8 cellular contexts compared by ENCODE assay signal in genomic region chr5:91379602-91380490, GRCh38. TPM values are rescaled to one million over a fixed set of nuclear protein-coding genes. Genes with fewer than 3 reads are reported as not detected.
DNase-seq lines count a peak whose midpoint lies in the region; ATAC-seq and TF ChIP-seq lines count a peak whose summit lies in the region.

No MANE protein-coding gene starts in this region.

- H3K4me3 Mint-ChIP-seq in WTC11 = peak overlapping the region; percentile 90

- CTCF ChIA-PET in WTC11 (lab: Charles Lee) = interaction anchor here (1.0 kb wide), 1 partner anchor 38 kb away, joined by 3 read pairs; no protein-coding TSS in a partner anchor

- H3K9me3 Mint-ChIP-seq in WTC11 = no peaks in the 10 kb centered on the region

- H3K27ac Mint-ChIP-seq in WTC11 = peak overlapping the region; percentile 100

- H3K4me3 ChIP-seq in cardiac fibroblast (replicated peaks in 1 of 2; ENCODE audit: low read depth in 2 of 2, low read length in 2 of 2) = peak overlapping the region; percentile 80 to 84

- DNase-seq in ACHN (peak; percentile 85), NCI-H2227 (lab: John Stamatoyannopoulos, UW; ENCODE audit: unreplicated experiment) (peak; percentile 99), WTC11 (ENCODE audit: low spot score) (peak; percentile 95), cardiac fibroblast (ENCODE audit: low read depth in 2 of 2) (peak; percentile 93 to 97), inferior parietal cortex (ENCODE audit: extremely low spot score) (peak; percentile 89), smooth muscle cell of the brain vasculature (ENCODE audit: low read depth, low spot score) (peak; percentile 74)

- peak; percentile 65 for ATAC-seq in GM18907 (IDR thresholded peaks at IDR 0.05; ENCODE audit: unreplicated experiment)
- ATAC-seq in HG03139 (IDR thresholded peaks at IDR 0.05; ENCODE audit: unreplicated experiment) = peak; percentile 48
- ATAC-seq in WTC11 = peak; percentile 53

- TF ChIP-seq CTCF in WTC11 (IDR thresholded peaks at IDR 0.05) (no peak), cardiac fibroblast (IDR thresholded peaks at IDR 0.05; ENCODE audit: low read depth, low read length) (no peak)

- H3K4me1 Mint-ChIP-seq in WTC11 = peaks cover 16% of the 10 kb centered on the region

- H3K36me3 Mint-ChIP-seq in WTC11 = peaks cover 6% of the 10 kb centered on the region

- in situ Hi-C loops in ACHN (cut with HindIII; ENCODE audit: low pct_ligation_motif_present, low pct_unique_long_range_greater_than_20kb, low sequenced_read_pairs) = loop anchor here (25.0 kb wide), 2 partner anchors 268 to 493 kb away; no protein-coding TSS in a partner anchor

- POLR2A ChIA-PET in WTC11 (lab: Charles Lee) = interaction anchor here (0.6 to 2.2 kb wide), 12 partner anchors 9 to 907 kb away, joined by 3 to 30 read pairs (median 4); no protein-coding TSS in a partner anchor

- H3K27me3 Mint-ChIP-seq in WTC11 (ENCODE audit: low read depth) = no peaks in the 10 kb centered on the region

TF ChIP-seq in WTC11, 78 proteins besides CTCF, POLR2A, EP300 and RAD21 (continues in another document):
- TF ChIP-seq ELF4 (CRISPR knock-in tag; IDR thresholded peaks at IDR 0.05; ENCODE audit: low read depth) = no peak
- no peak for TF ChIP-seq NFATC4 (CRISPR knock-in tag; IDR thresholded peaks at IDR 0.05)
- no peak for TF ChIP-seq E2F1 (CRISPR knock-in tag; IDR thresholded peaks at IDR 0.05)
- no peak for TF ChIP-seq SMAD3 (CRISPR knock-in tag; IDR thresholded peaks at IDR 0.05; ENCODE audit: borderline replicate concordance)
- no peak for TF ChIP-seq ETV6 (CRISPR knock-in tag; IDR thresholded peaks at IDR 0.05)
- no peak for TF ChIP-seq PREB (CRISPR knock-in tag; IDR thresholded peaks at IDR 0.05; ENCODE audit: borderline replicate concordance)
- TF ChIP-seq ZMAT4 (CRISPR knock-in tag; IDR thresholded peaks at IDR 0.05) = no peak
- no peak for TF ChIP-seq FOXJ3 (CRISPR knock-in tag; IDR thresholded peaks at IDR 0.05; ENCODE audit: borderline replicate concordance)
- no peak for TF ChIP-seq PRDM15 (CRISPR knock-in tag; IDR thresholded peaks at IDR 0.05)
- no peak for TF ChIP-seq GRHL2 (CRISPR knock-in tag; IDR thresholded peaks at IDR 0.05; ENCODE audit: insufficient replicate concordance, severe bottlenecking)
- no peak for TF ChIP-seq NR2C2 (CRISPR knock-in tag; IDR thresholded peaks at IDR 0.05)
- TF ChIP-seq USF2 (CRISPR knock-in tag; IDR thresholded peaks at IDR 0.05) = peak; percentile 41; the same call in 1 of the 2 replicates
- no peak for TF ChIP-seq AFF4 (CRISPR knock-in tag; IDR thresholded peaks at IDR 0.05; ENCODE audit: borderline replicate concordance)
- no peak for TF ChIP-seq GTF2I (CRISPR knock-in tag; conservative IDR thresholded peaks at IDR 0.05)
- no peak for TF ChIP-seq USF1 (CRISPR knock-in tag; IDR thresholded peaks at IDR 0.05)
- no peak for TF ChIP-seq HMGA2 (CRISPR knock-in tag; IDR thresholded peaks at IDR 0.05)
- no peak for TF ChIP-seq ZNF263 (CRISPR knock-in tag; IDR thresholded peaks at IDR 0.05; ENCODE audit: low read depth)
- TF ChIP-seq ZNF423 (CRISPR knock-in tag; IDR thresholded peaks at IDR 0.05) = no peak

RNA-seq across cellular contexts. Expression of gene ARRDC3, which starts 3.3 kb away (rescaled TPM):
- 10.3 to 25.1 TPM (median 21.8 TPM) in 3 replicates for total RNA-seq in WTC11 (2021)

Comparison
In these comparisons a context has a peak if more than half of its experiments do, and no peak if none do; other contexts are left out.
1. Peak in every context shown above with its lines: DNase-seq, ATAC-seq and H3K4me3 ChIP-seq.